ENCODE assay signal across 25 cellular contexts in genomic region chr5:2317540-2317939, GRCh38.
"Had no signal": no experiment of that assay in that cellular context is flagged by ENCODE, and none has a peak within 500 bp of the region (broad histone marks: within the 10 kb centered on the region; RNA-seq: fewer than 3 reads in every experiment).

No MANE protein-coding gene starts in this region.

- H3K4me1 Mint-ChIP-seq: mesothelial cell of epicardium; naive B cell; natural killer cell; neural progenitor cell; stimulated activated naive B cell treated with anti-CD40 and anti-IgM and Interleukin-4, amounts not matched to agents 10 μg/mL and 1 μg/mL and 100 μg/mL, for 72 hours had no signal

- H3K4me3 Mint-ChIP-seq: mesothelial cell of epicardium; naive B cell; natural killer cell; nephron progenitor cell; neural progenitor cell; stimulated activated naive B cell treated with anti-CD40 and anti-IgM and Interleukin-4, amounts not matched to agents 10 μg/mL and 1 μg/mL and 100 μg/mL, for 72 hours had no signal

- H3K27ac ChIP-seq: hepatocyte, left ventricle myocardium inferior, neural progenitor cell, pancreas, psoas muscle, right lobe of liver, stomach, testis, thyroid gland, transverse colon, upper lobe of left lung, vagina had no signal

- H3K36me3 ChIP-seq: left ventricle myocardium inferior, neural progenitor cell, pancreas, right lobe of liver, stomach, thyroid gland, transverse colon, upper lobe of left lung, vagina had no signal

- DNase-seq: islet precursor cell; left ventricle myocardium inferior; mesendoderm; naive B cell; natural killer cell; nephron progenitor cell; pancreas; posterior cingulate gyrus; psoas muscle; right lobe of liver; stimulated activated CD4-positive, alpha-beta T cell treated with anti-CD3 and anti-CD28 coated beads, Interleukin-1b, Interleukin-23, amount 100 ng/mL, for 48 hours; stimulated activated CD4-positive, alpha-beta T cell treated with anti-CD3 and anti-CD28 coated beads, Interleukin-2, amount 100 ng/mL, for 48 hours; stimulated activated naive B cell treated with anti-CD40 and anti-IgM and Interleukin-4, amounts not matched to agents 10 μg/mL and 1 μg/mL and 100 μg/mL, for 72 hours; stimulated activated naive CD8-positive, alpha-beta T cell treated with anti-CD3 and anti-CD28 coated beads, Interleukin-15, Interleukin-2, amounts not matched to agents 100 U/mL and 50 U/mL, for 24 hours; stomach; testis; thyroid gland; transverse colon; upper lobe of left lung had no signal

- H3K36me3 Mint-ChIP-seq: mesothelial cell of epicardium; natural killer cell; neural progenitor cell; stimulated activated naive B cell treated with anti-CD40 and anti-IgM and Interleukin-4, amounts not matched to agents 10 μg/mL and 1 μg/mL and 100 μg/mL, for 72 hours had no signal

- ATAC-seq: natural killer cell; pancreas; psoas muscle; right lobe of liver; stimulated activated naive B cell treated with anti-CD40 and anti-IgM and Interleukin-4, amounts not matched to agents 10 μg/mL and 1 μg/mL and 100 μg/mL, for 72 hours; stimulated activated naive CD8-positive, alpha-beta T cell treated with anti-CD3 and anti-CD28 coated beads, Interleukin-15, Interleukin-2, amounts not matched to agents 100 U/mL and 50 U/mL, for 24 hours had no signal

- H3K9me3 ChIP-seq: pancreas, psoas muscle, right lobe of liver, testis, thyroid gland, vagina had no signal

- H3K27me3 ChIP-seq: hepatocyte, neural progenitor cell, pancreas, right lobe of liver, testis, thyroid gland, transverse colon, upper lobe of left lung, vagina had no signal

- H3K4me3 ChIP-seq: hepatocyte, left ventricle myocardium inferior, lung, neural progenitor cell, pancreas, psoas muscle, right lobe of liver, smooth muscle cell, stomach, testis, thyroid gland, transverse colon, upper lobe of left lung, vagina had no signal

- H3K27me3 Mint-ChIP-seq: naive B cell; stimulated activated naive B cell treated with anti-CD40 and anti-IgM and Interleukin-4, amounts not matched to agents 10 μg/mL and 1 μg/mL and 100 μg/mL, for 72 hours had no signal

- H3K27ac Mint-ChIP-seq: mesothelial cell of epicardium; naive B cell; natural killer cell; nephron progenitor cell; neural progenitor cell; stimulated activated naive B cell treated with anti-CD40 and anti-IgM and Interleukin-4, amounts not matched to agents 10 μg/mL and 1 μg/mL and 100 μg/mL, for 72 hours had no signal

- H3K4me1 ChIP-seq: left ventricle myocardium inferior, neural progenitor cell, pancreas, psoas muscle, right lobe of liver, stomach, testis, thyroid gland, transverse colon, upper lobe of left lung, vagina had no signal
